8 cellular contexts compared by ENCODE assay signal in genomic region chr6:99241905-99242534, GRCh38.
DNase-seq lines count a peak whose midpoint lies in the region; ATAC-seq, FAIRE-seq and TF ChIP-seq lines count a peak whose summit lies in the region.

No MANE protein-coding gene starts in this region.

- no peak overlapping the region for H3K27ac ChIP-seq in OCI-LY3 (ENCODE audit: low read length)

- no peak overlapping the region for H2AFZ ChIP-seq in OCI-LY3 (ENCODE audit: low read depth, low read length)

- no peaks in the 10 kb centered on the region for H3K36me3 ChIP-seq in HAP-1 (replicated peaks)
- H3K36me3 ChIP-seq in OCI-LY3 (replicated peaks; ENCODE audit: low read depth, low read length): no peaks in the 10 kb centered on the region

- no peaks in the 10 kb centered on the region for H3K9me3 Mint-ChIP-seq in type B pancreatic cell

- H3K9me3 ChIP-seq in HAP-1 (no peaks in the 10 kb centered on the region), OCI-LY3 (ENCODE audit: insufficient read depth, low read length) (no peaks in the 10 kb centered on the region)

- no peaks in the 10 kb centered on the region for H4K20me1 ChIP-seq in OCI-LY3 (ENCODE audit: insufficient read depth, low read length)

- in situ Hi-C loops in HAP-1 (cut with MboI; ENCODE audit: low sequenced_read_pairs): no loop called here

- H3K36me3 Mint-ChIP-seq in type B pancreatic cell: no peaks in the 10 kb centered on the region

- no peaks in the 10 kb centered on the region for H3K4me1 Mint-ChIP-seq in type B pancreatic cell (ENCODE audit: unreplicated experiment)

- H3K79me2 ChIP-seq in OCI-LY3 (ENCODE audit: low read length): no peaks in the 10 kb centered on the region

- H3K9ac ChIP-seq in OCI-LY3 (ENCODE audit: low read length): no peak overlapping the region

- FAIRE-seq in D721Med (lab: Jason Lieb, UNC): no peak

- no peak overlapping the region for H3K4me2 ChIP-seq in OCI-LY3 (ENCODE audit: low read length)

- peak; percentile 83 for TF ChIP-seq CTCF in D721Med (IDR thresholded peaks at IDR 0.05; ENCODE audit: insufficient read depth, missing control alignments)
- peak; percentile 57 for TF ChIP-seq CTCF in OCI-LY3 (IDR thresholded peaks at IDR 0.05; ENCODE audit: low read depth, low read length)
- peak; percentile 19 for TF ChIP-seq CTCF in foreskin fibroblast (IDR thresholded peaks at IDR 0.05; ENCODE audit: low read depth, low read length)
- peak; percentile 78 for TF ChIP-seq CTCF in type B pancreatic cell (conservative IDR thresholded peaks at IDR 0.05)

- no peak overlapping the region for H3K27ac Mint-ChIP-seq in type B pancreatic cell

- no peak overlapping the region for H3K4me3 Mint-ChIP-seq in type B pancreatic cell

- H3K4me3 ChIP-seq in HAP-1: no peak overlapping the region
- H3K4me3 ChIP-seq in OCI-LY3 (ENCODE audit: low read length): no peak overlapping the region
- no peak overlapping the region for H3K4me3 ChIP-seq in foreskin fibroblast (ENCODE audit: low read depth in 1 of 2, low read length in 2 of 2)

- DNase-seq in D721Med (ENCODE audit: insufficient read length, low spot score): no peak
- peak; percentile 20 to 50 for DNase-seq in HAP-1 (ENCODE audit: low spot score in 2 of 2)
- DNase-seq in foreskin fibroblast: peak; percentile 12 to 32
- no peak for DNase-seq in type B pancreatic cell (ENCODE audit: extremely low spot score, unreplicated experiment)

- H3K27me3 ChIP-seq in HAP-1 (ENCODE audit: low read depth) (peaks cover 2% of the 10 kb centered on the region; the same call in 1 of the 2 replicates), OCI-LY3 (ENCODE audit: low read depth, low read length) (peaks cover 4% of the 10 kb centered on the region; the same call in 1 of the 2 replicates)

- H3K4me1 ChIP-seq in HAP-1 (no peaks in the 10 kb centered on the region), OCI-LY3 (ENCODE audit: low read length) (no peaks in the 10 kb centered on the region)

- peaks cover 12% of the 10 kb centered on the region for H3K27me3 Mint-ChIP-seq in type B pancreatic cell

- no peak for ATAC-seq in GM18517 (IDR thresholded peaks at IDR 0.05; ENCODE audit: unreplicated experiment)
- ATAC-seq in HG02938 (IDR thresholded peaks at IDR 0.05; ENCODE audit: unreplicated experiment): no peak
- ATAC-seq in HG03139 (IDR thresholded peaks at IDR 0.05; ENCODE audit: unreplicated experiment): no peak

Comparison
In these comparisons a context has a peak if more than half of its experiments do, and no peak if none do; other contexts are left out.
1. DNase-seq: peak in HAP-1 (2 of 2) and foreskin fibroblast (2 of 2); none in D721Med (single experiment) and type B pancreatic cell (single experiment).
2. CTCF ChIP-seq: peak in every context shown above with its lines; median percentile 83 in D721Med; 78 in type B pancreatic cell; 57 in OCI-LY3; 19 in foreskin fibroblast.